In genomic region chr3:49553690-49554634, GRCh38 we compare ENCODE assay signal across 1 cellular context.
TF ChIP-seq lines count a peak whose summit lies in the region.

Gene BSN (plus strand): TSS chr3:49554477. CDS start chr3:49554603, 126 bp downstream.

TF ChIP-seq in HepG2, 621 proteins besides CTCF, POLR2A, EP300 and RAD21 (continued from another document and continues in another):
- TF ChIP-seq SNAPC4 (CRISPR knock-in tag; IDR thresholded peaks at IDR 0.05): no peak
- TF ChIP-seq ZNF563 (CRISPR knock-in tag; IDR thresholded peaks at IDR 0.05): peak; percentile 6; the same call in 1 of the 2 replicates
- no peak for TF ChIP-seq MED13 (CRISPR knock-in tag; IDR thresholded peaks at IDR 0.05)
- TF ChIP-seq TCF12 (IDR thresholded peaks at IDR 0.05): no peak
- no peak for TF ChIP-seq TCF12 (CRISPR knock-in tag; IDR thresholded peaks at IDR 0.05)
- 0 out of 2 replicates have a peak, but pooled peaks have one; percentile 3 for TF ChIP-seq ZNF546 (CRISPR knock-in tag; conservative IDR thresholded peaks at IDR 0.05)
- TF ChIP-seq PAX8 (CRISPR knock-in tag; IDR thresholded peaks at IDR 0.05; ENCODE audit: borderline replicate concordance): 0 out of 2 replicates have a peak, but pooled peaks have one; percentile 33
- 0 out of 2 replicates have a peak, but pooled peaks have one; percentile 1 for TF ChIP-seq HINFP (CRISPR knock-in tag; IDR thresholded peaks at IDR 0.05; ENCODE audit: low read depth)
- 0 out of 2 replicates have a peak, but pooled peaks have one; percentile 16 for TF ChIP-seq TRAFD1 (CRISPR knock-in tag; IDR thresholded peaks at IDR 0.05; ENCODE audit: borderline replicate concordance)
- no peak for TF ChIP-seq ZBTB37 (CRISPR knock-in tag; IDR thresholded peaks at IDR 0.05)
- no peak for TF ChIP-seq CREB1 (IDR thresholded peaks at IDR 0.05)
- TF ChIP-seq CREB1 (CRISPR knock-in tag; IDR thresholded peaks at IDR 0.05): no peak
- no peak for TF ChIP-seq SNAI1 (CRISPR knock-in tag; IDR thresholded peaks at IDR 0.05; ENCODE audit: borderline replicate concordance)
- TF ChIP-seq CCDC6 (CRISPR knock-in tag; IDR thresholded peaks at IDR 0.05): no peak
- no peak; the same call in 1 of the 2 replicates for TF ChIP-seq ZNF33B (CRISPR knock-in tag; IDR thresholded peaks at IDR 0.05)
- TF ChIP-seq PBX2 (CRISPR knock-in tag; IDR thresholded peaks at IDR 0.05): no peak
- TF ChIP-seq PHF8 (CRISPR knock-in tag; IDR thresholded peaks at IDR 0.05): peak; percentile 78
- TF ChIP-seq PAF1 (CRISPR knock-in tag; IDR thresholded peaks at IDR 0.05): no peak
- no peak for TF ChIP-seq RERE (CRISPR knock-in tag; IDR thresholded peaks at IDR 0.05; ENCODE audit: low read depth)
- no peak for TF ChIP-seq ZFP90 (CRISPR knock-in tag; IDR thresholded peaks at IDR 0.05; ENCODE audit: borderline replicate concordance)
- TF ChIP-seq DRAP1 (CRISPR knock-in tag; IDR thresholded peaks at IDR 0.05): no peak
- no peak for TF ChIP-seq SMARCE1 (IDR thresholded peaks at IDR 0.05; ENCODE audit: borderline replicate concordance)
- TF ChIP-seq HOMEZ (CRISPR knock-in tag; IDR thresholded peaks at IDR 0.05; ENCODE audit: low read depth): no peak
- no peak for TF ChIP-seq ZNF180 (CRISPR knock-in tag; IDR thresholded peaks at IDR 0.05; ENCODE audit: borderline replicate concordance, low read depth)
- peak; percentile 52; the same call in 1 of the 2 replicates for TF ChIP-seq SAP130 (CRISPR knock-in tag; IDR thresholded peaks at IDR 0.05; ENCODE audit: low read depth)
- TF ChIP-seq ZNF609 (CRISPR knock-in tag; IDR thresholded peaks at IDR 0.05; ENCODE audit: borderline replicate concordance): no peak
- TF ChIP-seq SALL1 (CRISPR knock-in tag; IDR thresholded peaks at IDR 0.05): no peak
- no peak for TF ChIP-seq ZNF589 (CRISPR knock-in tag; conservative IDR thresholded peaks at IDR 0.05)
- no peak for TF ChIP-seq JUNB (CRISPR knock-in tag; IDR thresholded peaks at IDR 0.05; ENCODE audit: borderline replicate concordance)
- TF ChIP-seq ASH2L (IDR thresholded peaks at IDR 0.05; ENCODE audit: insufficient read length, low read depth, low read length): peak; percentile 44
- no peak for TF ChIP-seq POGZ (CRISPR knock-in tag; IDR thresholded peaks at IDR 0.05)
- no peak; the same call in 1 of the 2 replicates for TF ChIP-seq ZNF83 (CRISPR knock-in tag; IDR thresholded peaks at IDR 0.05; ENCODE audit: borderline replicate concordance)
- TF ChIP-seq GABPA (IDR thresholded peaks at IDR 0.05; ENCODE audit: low read depth, low read length): no peak
- no peak for TF ChIP-seq GABPA (CRISPR knock-in tag; IDR thresholded peaks at IDR 0.05; ENCODE audit: low read depth)
